Comparison of ENCODE assay signal across 23 cellular contexts in the genomic region with DNA sequence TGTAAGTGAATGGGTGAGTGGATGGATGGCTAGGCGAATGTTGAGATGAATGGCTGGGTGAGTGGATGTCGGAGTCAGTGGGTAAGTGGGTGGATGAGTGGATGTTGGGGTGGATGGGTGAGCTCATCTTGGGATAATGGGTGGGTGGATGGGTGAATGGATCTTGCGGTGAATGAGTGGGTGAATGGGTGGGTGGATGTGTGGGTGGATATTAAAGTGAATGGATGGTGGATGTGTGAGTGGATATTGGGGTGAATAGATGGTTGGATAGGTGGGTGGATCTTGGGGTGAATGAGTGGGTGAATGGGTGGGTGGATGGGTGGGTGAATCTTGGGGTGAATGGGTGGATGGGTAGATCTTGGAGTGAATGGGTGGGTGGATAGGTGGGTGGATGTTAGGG. TPM values are rescaled to one million over a fixed set of nuclear protein-coding genes. Genes with fewer than 3 reads are reported as not detected.
DNase-seq lines count a peak whose midpoint lies in the region; ATAC-seq and TF ChIP-seq lines count a peak whose summit lies in the region.
"Had no signal": no experiment of that assay in that cellular context is flagged by ENCODE, and none has a peak within 500 bp of the region (broad histone marks: within the 10 kb centered on the region; RNA-seq: fewer than 3 reads in every experiment).

No MANE protein-coding gene starts in this region.

- H3K4me3 Mint-ChIP-seq in natural killer cell (no peak overlapping the region), nephron progenitor cell (no peak overlapping the region)
- H3K4me3 Mint-ChIP-seq in natural killer cell treated with Interleukin-12 subunit alpha and Interleukin-12 subunit beta and Interleukin-15 and Interleukin-18, amount 100 ng/mL, for 72 hours = no peak overlapping the region
- no peak overlapping the region for H3K4me3 Mint-ChIP-seq in dendritic cell treated with granulocyte-macrophage colony-stimulating factor and Interleukin-4, amounts not matched to agents 40 ng/mL and 50 ng/mL, for 4 days
- H3K4me3 Mint-ChIP-seq: CD14-positive monocyte; CD4-positive, alpha-beta T cell; CD8-positive, alpha-beta memory T cell; H9; HFFc6 had no signal

- ATAC-seq in natural killer cell = no peak
- ATAC-seq in natural killer cell treated with Interleukin-12 subunit alpha and Interleukin-12 subunit beta and Interleukin-15 and Interleukin-18, amount 100 ng/mL, for 72 hours = no peak
- ATAC-seq: A549, HCT116 had no signal

- H3K27me3 Mint-ChIP-seq in natural killer cell (ENCODE audit: low read depth in 2 of 2) = no peaks in the 10 kb centered on the region
- no peaks in the 10 kb centered on the region for H3K27me3 Mint-ChIP-seq in natural killer cell treated with Interleukin-12 subunit alpha and Interleukin-12 subunit beta and Interleukin-15 and Interleukin-18, amount 100 ng/mL, for 72 hours
- peaks cover 22% of the 10 kb centered on the region for H3K27me3 Mint-ChIP-seq in dendritic cell treated with granulocyte-macrophage colony-stimulating factor and Interleukin-4, amounts not matched to agents 40 ng/mL and 50 ng/mL, for 4 days
- H3K27me3 Mint-ChIP-seq in nephron progenitor cell (ENCODE audit: low read depth, poor library complexity) = peaks cover 9% of the 10 kb centered on the region

- H3K4me1 Mint-ChIP-seq in natural killer cell (peaks cover 68 to 82% of the 10 kb centered on the region in 2 donors), nephron progenitor cell (peaks cover 4% of the 10 kb centered on the region)
- peaks cover 46 to 61% of the 10 kb centered on the region in 2 donors for H3K4me1 Mint-ChIP-seq in natural killer cell treated with Interleukin-12 subunit alpha and Interleukin-12 subunit beta and Interleukin-15 and Interleukin-18, amount 100 ng/mL, for 72 hours (ENCODE audit: low read depth in 2 of 2)
- peaks cover 76% of the 10 kb centered on the region for H3K4me1 Mint-ChIP-seq in dendritic cell treated with granulocyte-macrophage colony-stimulating factor and Interleukin-4, amounts not matched to agents 40 ng/mL and 50 ng/mL, for 4 days (ENCODE audit: low read depth)

- H3K27ac Mint-ChIP-seq in natural killer cell (peak overlapping the region; percentile 9 to 79), nephron progenitor cell (peak overlapping the region; percentile 6)
- peak overlapping the region in 1 of 2 donors; percentile 37 for H3K27ac Mint-ChIP-seq in natural killer cell treated with Interleukin-12 subunit alpha and Interleukin-12 subunit beta and Interleukin-15 and Interleukin-18, amount 100 ng/mL, for 72 hours
- peak overlapping the region; percentile 30 for H3K27ac Mint-ChIP-seq in dendritic cell treated with granulocyte-macrophage colony-stimulating factor and Interleukin-4, amounts not matched to agents 40 ng/mL and 50 ng/mL, for 4 days
- H3K27ac Mint-ChIP-seq: CD14-positive monocyte; CD4-positive, alpha-beta T cell; CD8-positive, alpha-beta memory T cell; H9; HFFc6 had no signal

- TF ChIP-seq CTCF in natural killer cell (IDR thresholded peaks at IDR 0.05) = no peak
- TF ChIP-seq CTCF in nephron progenitor cell (IDR thresholded peaks at IDR 0.05) = no peak

- intact Hi-C loops in natural killer cell (cut with micrococcal nuclease) = loop anchor here (10.0 kb wide), 1 partner anchor 48 kb away; the partner anchor contains the start of gene CMKLR1
- intact Hi-C loops in dendritic cell treated with granulocyte-macrophage colony-stimulating factor and Interleukin-4, amounts not matched to agents 40 ng/mL and 50 ng/mL, for 4 days (cut with micrococcal nuclease) = no loop called here
- intact Hi-C loops in cardiac septum (cut with DNase I) = no loop called here

- DNase-seq in natural killer cell (no peak), nephron progenitor cell (no peak), cardiac septum (ENCODE audit: low spot score) (no peak), cerebellum (ENCODE audit: low spot score) (no peak), T-helper 2 cell (no peak)
- no peak for DNase-seq in natural killer cell treated with Interleukin-12 subunit alpha and Interleukin-12 subunit beta and Interleukin-15 and Interleukin-18, amount 100 ng/mL, for 72 hours (ENCODE audit: low spot score)
- DNase-seq: 8988T; ACHN; AML-193; BE2C; CD4-positive, alpha-beta T cell; CD8-positive, alpha-beta memory T cell; DMS 273 treated with DMSO at 0.1 percent for 48 hours; DMS79; EL; GDM1; GM23248; H9; HFFc6 had no signal

- H3K36me3 Mint-ChIP-seq in natural killer cell (peaks cover 13% of the 10 kb centered on the region), nephron progenitor cell (ENCODE audit: low read depth) (peaks cover 7% of the 10 kb centered on the region)
- peaks cover 10% of the 10 kb centered on the region for H3K36me3 Mint-ChIP-seq in natural killer cell treated with Interleukin-12 subunit alpha and Interleukin-12 subunit beta and Interleukin-15 and Interleukin-18, amount 100 ng/mL, for 72 hours
- H3K36me3 Mint-ChIP-seq in dendritic cell treated with granulocyte-macrophage colony-stimulating factor and Interleukin-4, amounts not matched to agents 40 ng/mL and 50 ng/mL, for 4 days (ENCODE audit: low read depth) = peaks cover 55% of the 10 kb centered on the region

- H3K9me3 Mint-ChIP-seq in natural killer cell = peaks cover 0 to 2% of the 10 kb centered on the region in 2 donors
- H3K9me3 Mint-ChIP-seq in natural killer cell treated with Interleukin-12 subunit alpha and Interleukin-12 subunit beta and Interleukin-15 and Interleukin-18, amount 100 ng/mL, for 72 hours = peaks cover 2% of the 10 kb centered on the region
- no peaks in the 10 kb centered on the region for H3K9me3 Mint-ChIP-seq in dendritic cell treated with granulocyte-macrophage colony-stimulating factor and Interleukin-4, amounts not matched to agents 40 ng/mL and 50 ng/mL, for 4 days
- no peaks in the 10 kb centered on the region for H3K9me3 Mint-ChIP-seq in nephron progenitor cell
- H3K9me3 Mint-ChIP-seq: CD4-positive, alpha-beta T cell; H9 had no signal

RNA-seq across cellular contexts. Expression of gene CMKLR1, which starts 51.9 kb away (rescaled TPM):
- total RNA-seq in natural killer cell = 10 to 100 TPM; 40.7 to 99.1 (median 63.2) TPM
- total RNA-seq in natural killer cell treated with Interleukin-12 subunit alpha and Interleukin-12 subunit beta and Interleukin-15 and Interleukin-18, amount 100 ng/mL, for 72 hours = 1 to 10 TPM in 1 of 2 donors, under 1 TPM in 1; 0.26 to 1.1 TPM
- total RNA-seq in cardiac septum = 21.0 TPM
- 1.6 TPM for total RNA-seq in cerebellum
- total RNA-seq: CD4-positive, alpha-beta T cell; HFFc6 had no signal
